In genomic region chr15:38991126-38991525, GRCh38 we compare ENCODE assay signal across 9 cellular contexts.
DNase-seq lines count a peak whose midpoint lies in the region; ATAC-seq, FAIRE-seq and TF ChIP-seq lines count a peak whose summit lies in the region.
"Had no signal": no experiment of that assay in that cellular context is flagged by ENCODE, and none has a peak within 500 bp of the region (broad histone marks: within the 10 kb centered on the region; RNA-seq: fewer than 3 reads in every experiment).

No MANE protein-coding gene starts in this region.

- TF ChIP-seq CTCF in AG04449 (IDR thresholded peaks at IDR 0.05; ENCODE audit: insufficient read depth, low read length, missing control alignments) (peak; percentile 24), GM12878 (IDR thresholded peaks at IDR 0.05 in 2 of 3, conservative IDR thresholded peaks at IDR 0.05 in 1 of 3; ENCODE audit: control insufficient read depth in 2 of 3, extremely low read depth in 1 of 3, insufficient read depth in 1 of 3, low read depth in 3 of 3, low read length in 3 of 3) (peak; percentile 6 to 19 (median 9); a peak in 2 of 6 replicates)

- no peaks in the 10 kb centered on the region for H3K36me3 Mint-ChIP-seq in activated naive CD4-positive, alpha-beta T cell treated with anti-CD3 and anti-CD28 coated beads, Interleukin-2, amount 10 ng/mL, durations not matched to agents 7 days and 5 days

- no peaks in the 10 kb centered on the region; a peak in 1 of 4 replicates for H3K27me3 ChIP-seq in GM12878 (replicated peaks in 1 of 2; ENCODE audit: control insufficient read depth in 2 of 2, insufficient read depth in 2 of 2, low read length in 1 of 2)

- H2AFZ ChIP-seq in GM12878 (ENCODE audit: control insufficient read depth, low read depth, low read length): no peak overlapping the region

- H3K27me3 Mint-ChIP-seq in activated naive CD4-positive, alpha-beta T cell treated with anti-CD3 and anti-CD28 coated beads, Interleukin-2, amount 10 ng/mL, durations not matched to agents 7 days and 5 days: no peaks in the 10 kb centered on the region

- in situ Hi-C loops in GM12878 (cut with MboI): no loop called here

- CTCF ChIA-PET in AG04449 (lab: Yijun Ruan, JAX) (interaction anchor here (0.7 to 3.8 kb wide), 23 partner anchors 13 to 284 kb away, joined by 3 to 19 read pairs (median 4); no protein-coding TSS in a partner anchor), GM12878 (lab: Yijun Ruan, JAX) (no interaction called here)
- CTCF ChIA-PET in activated naive CD4-positive, alpha-beta T cell treated with anti-CD3 and anti-CD28 coated beads, Interleukin-2, amount 10 ng/mL, durations not matched to agents 7 days and 5 days (lab: Charles Lee): no interaction called here

- no peak overlapping the region for H3K27ac ChIP-seq in GM12878 (ENCODE audit: control insufficient read depth, insufficient read depth)

- TF ChIP-seq EP300 in GM12878 (IDR thresholded peaks at IDR 0.05; ENCODE audit: borderline replicate concordance in 1 of 2, control insufficient read depth in 1 of 2, low read depth in 2 of 2, low read length in 2 of 2): no peak

- no peak overlapping the region for H3K4me3 Mint-ChIP-seq in activated naive CD4-positive, alpha-beta T cell treated with anti-CD3 and anti-CD28 coated beads, Interleukin-2, amount 10 ng/mL, durations not matched to agents 7 days and 5 days

- 41% methylated on average over 4 of the region's 4 CpGs for WGBS in GM12878 (ENCODE audit: insufficient coverage, insufficient replicate concordance, low lambda C conversion rate, missing lambda C conversion rate)

- no peaks in the 10 kb centered on the region for H4K20me1 ChIP-seq in GM12878 (ENCODE audit: control insufficient read depth, insufficient read depth)

- H3K4me3 ChIP-seq in AG04449 (ENCODE audit: low read depth, low read length): no peak overlapping the region
- H3K4me3 ChIP-seq in GM12878: no peak overlapping the region

- SMC1A ChIA-PET in GM12878 (lab: Charles Lee; ENCODE audit: uncharacterized antibody, unreplicated experiment): interaction anchor here (0.7 to 1.0 kb wide), 2 partner anchors 10 to 14 kb away, joined by 3 read pairs; no protein-coding TSS in a partner anchor

- no peaks in the 10 kb centered on the region for H3K9me3 ChIP-seq in GM12878 (replicated peaks; ENCODE audit: control insufficient read depth, insufficient read depth, low read length)

- no peaks in the 10 kb centered on the region for H3K79me2 ChIP-seq in GM12878 (ENCODE audit: control insufficient read depth, insufficient read depth, low read length)

- H3K4me1 Mint-ChIP-seq in activated naive CD4-positive, alpha-beta T cell treated with anti-CD3 and anti-CD28 coated beads, Interleukin-2, amount 10 ng/mL, durations not matched to agents 7 days and 5 days: no peaks in the 10 kb centered on the region

- H3K4me2 ChIP-seq in GM12878 (ENCODE audit: control insufficient read depth, insufficient read depth): no peak overlapping the region

- DNase-seq in AG04449 (ENCODE audit: low read depth, low spot score) (no peak), HS-5 (ENCODE audit: low read depth) (peak; percentile 9), GM12878 (ENCODE audit: low read depth, low spot score) (no peak), kidney tubule cell (ENCODE audit: low spot score) (peak; percentile 70), NOMO-1 (lab: John Stamatoyannopoulos, UW; ENCODE audit: unreplicated experiment in 2 of 2) (no peak), NCI-H1417 treated with DMSO at 0.1 percent for 48 hours (lab: John Stamatoyannopoulos, UW) (no peak)
- no peak for DNase-seq in effector CD4-positive, alpha-beta T cell
- DNase-seq in activated naive CD4-positive, alpha-beta T cell treated with anti-CD3 and anti-CD28 coated beads, Interleukin-2, amount 10 ng/mL, durations not matched to agents 7 days and 5 days: no peak
- DNase-seq: left colon had no signal

- no peak overlapping the region for H3K27ac Mint-ChIP-seq in activated naive CD4-positive, alpha-beta T cell treated with anti-CD3 and anti-CD28 coated beads, Interleukin-2, amount 10 ng/mL, durations not matched to agents 7 days and 5 days

- H3K9ac ChIP-seq in GM12878 (ENCODE audit: control insufficient read depth, insufficient read depth, low read length): no peak overlapping the region

- BruUV-seq in GM12878 (replicated peaks; lab: Mats Ljungman, UMichigan): no TSS peak

- RAD21 ChIA-PET in GM12878 (lab: Charles Lee; ENCODE audit: unreplicated experiment): no interaction called here

- no peaks in the 10 kb centered on the region for H3K4me1 ChIP-seq in GM12878 (ENCODE audit: control insufficient read depth, insufficient read depth, low read length)

- no peaks in the 10 kb centered on the region for H3K9me3 Mint-ChIP-seq in activated naive CD4-positive, alpha-beta T cell treated with anti-CD3 and anti-CD28 coated beads, Interleukin-2, amount 10 ng/mL, durations not matched to agents 7 days and 5 days

- no peak for TF ChIP-seq RAD21 in GM12878 (IDR thresholded peaks at IDR 0.05; ENCODE audit: insufficient read depth, low read depth, low read length)

- H3K36me3 ChIP-seq in GM12878 (ENCODE audit: control insufficient read depth in 2 of 2, insufficient read depth in 2 of 2, low read length in 1 of 2): no peaks in the 10 kb centered on the region

- no peak for ATAC-seq in GM12878
- ATAC-seq: left colon had no signal

- TF ChIP-seq POLR2A in GM12878 (IDR thresholded peaks at IDR 0.05; ENCODE audit: low read depth, low read length): no peak

- no peak for FAIRE-seq in GM12878 (lab: Jason Lieb, UNC)

- POLR2A ChIA-PET in AG04449 (lab: Yijun Ruan, JAX) (interaction anchor here (0.8 kb wide), 1 partner anchor 109 kb away, joined by 3 read pairs; no protein-coding TSS in a partner anchor), GM12878 (lab: Charles Lee) (no interaction called here)

- intact Hi-C loops in GM12878 (cut with micrococcal nuclease; ENCODE audit: unreplicated experiment): no loop called here

TF ChIP-seq in GM12878, 131 proteins besides CTCF, POLR2A, EP300 and RAD21:
- TF ChIP-seq GABPA (IDR thresholded peaks at IDR 0.05; ENCODE audit: low read depth) (no peak), EED (IDR thresholded peaks at IDR 0.05; ENCODE audit: low read depth) (no peak), POU2F2 (IDR thresholded peaks at IDR 0.05; ENCODE audit: borderline replicate concordance, low read depth, low read length) (no peak)

Comparison
In these comparisons a context has a peak if more than half of its experiments do, and no peak if none do; other contexts are left out.
1. DNase-seq: peak in HS-5 (single experiment) and kidney tubule cell (single experiment); none in AG04449 (single experiment), GM12878 (single experiment), NOMO-1 (0 of 2), effector CD4-positive, alpha-beta T cell (single experiment), NCI-H1417 treated with DMSO at 0.1 percent for 48 hours (single experiment) and activated naive CD4-positive, alpha-beta T cell treated with anti-CD3 and anti-CD28 coated beads, Interleukin-2, amount 10 ng/mL, durations not matched to agents 7 days and 5 days (single experiment).